In the genomic region with DNA sequence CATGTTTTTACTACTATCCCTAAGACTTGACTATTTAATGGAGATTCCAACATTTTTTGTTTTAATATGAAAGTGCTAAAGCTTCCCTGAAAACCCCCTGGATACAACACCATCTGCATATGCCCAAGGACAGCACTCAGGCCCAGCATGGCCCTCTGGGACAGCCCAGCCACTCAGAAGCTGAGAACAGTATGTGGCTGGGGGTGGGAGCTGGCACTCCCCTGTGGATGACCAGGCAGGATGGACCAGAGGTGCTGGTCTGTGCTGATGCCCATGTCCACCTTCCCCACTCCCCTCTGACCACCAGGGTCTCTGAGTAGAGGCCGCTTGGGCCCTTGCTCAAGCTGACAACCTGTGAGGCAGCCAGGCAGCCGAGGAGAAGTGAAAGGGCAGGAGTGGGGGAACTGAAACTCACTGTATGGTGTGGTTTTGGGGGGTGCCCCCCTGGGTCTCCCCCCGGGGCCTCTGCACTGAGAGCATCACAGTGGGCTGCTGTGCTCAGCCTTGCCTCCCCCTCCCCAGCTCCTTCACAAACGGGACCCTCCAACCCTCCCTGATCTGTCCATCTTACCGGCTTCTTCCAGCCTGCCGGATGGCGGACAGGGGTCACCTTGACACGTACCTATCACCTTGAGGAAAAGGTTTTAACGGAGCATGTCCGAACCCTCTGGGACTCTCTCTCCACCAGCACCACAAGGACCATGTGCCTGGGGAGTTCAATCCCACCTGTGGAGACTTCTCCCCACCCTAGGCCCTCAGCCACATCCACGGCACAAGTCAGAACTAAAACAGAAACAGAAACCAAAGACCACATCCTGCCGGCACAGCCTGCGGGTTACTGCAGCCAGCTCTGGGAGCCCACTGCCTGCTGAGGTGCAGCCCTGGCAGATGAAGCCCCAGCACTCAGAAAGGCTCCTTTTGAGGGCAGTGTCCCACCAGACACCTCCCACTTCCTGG, we compare ENCODE assay signal across 8 cellular contexts. TPM values are rescaled to one million over a fixed set of nuclear protein-coding genes. Genes with fewer than 3 reads are reported as not detected.
DNase-seq lines count a peak whose midpoint lies in the region; ATAC-seq, FAIRE-seq and TF ChIP-seq lines count a peak whose summit lies in the region.

A gene (minus strand): TSS at position 785 of the 957 bp plus-strand sequence. CDS start 14,798 bp downstream, outside the sequence.

- H3K9me3 ChIP-seq in OCI-LY1 (ENCODE audit: low read length) = no peaks in the 10 kb centered on the region

- H3K79me2 ChIP-seq in OCI-LY1 (ENCODE audit: insufficient read depth, low read length) (no peaks in the 10 kb centered on the region), mesendoderm (ENCODE audit: control insufficient read depth, insufficient read depth, low read length) (no peaks in the 10 kb centered on the region)

- H3K4me2 ChIP-seq in OCI-LY1 (ENCODE audit: low read length) (peak within 1 kb of the TSS; percentile 68), mesendoderm (ENCODE audit: low read length) (no peak within 1 kb of the TSS)

- H3K79me1 ChIP-seq in mesendoderm (ENCODE audit: low read length) = no peaks in the 10 kb centered on the region

- peak within 1 kb of the TSS; percentile 97 for H3K27ac Mint-ChIP-seq in activated T-helper 17 cell treated with anti-CD3 and anti-CD28 coated beads, Interleukin-2, amount 50 U/mL, for 72 hours
- peak within 1 kb of the TSS; percentile 96 to 99 (median 98) for H3K27ac Mint-ChIP-seq in immature natural killer cell

- H3K27ac ChIP-seq in OCI-LY1 (ENCODE audit: low read depth, low read length, poor library complexity, severe bottlenecking) (peak within 1 kb of the TSS; percentile 76), mesendoderm (ENCODE audit: low read depth, low read length) (no peak within 1 kb of the TSS)

- H2AK5ac ChIP-seq in mesendoderm (ENCODE audit: low read length) = no peak within 1 kb of the TSS

- TF ChIP-seq POLR2A in GM12892 (IDR thresholded peaks at IDR 0.05; ENCODE audit: low read depth, low read length) = no peak

- H4K5ac ChIP-seq in mesendoderm (ENCODE audit: low read length) = no peak within 1 kb of the TSS

- H3K36me3 Mint-ChIP-seq in activated T-helper 17 cell treated with anti-CD3 and anti-CD28 coated beads, Interleukin-2, amount 50 U/mL, for 72 hours (ENCODE audit: low read depth) = peaks cover 9% of the 10 kb centered on the region
- H3K36me3 Mint-ChIP-seq in immature natural killer cell = peaks cover 13 to 33% (median 26%) of the 10 kb centered on the region in 3 donors

- H3K27me3 ChIP-seq in OCI-LY1 (ENCODE audit: insufficient read depth, low read length) = no peaks in the 10 kb centered on the region
- no peaks in the 10 kb centered on the region for H3K27me3 ChIP-seq in mesendoderm (ENCODE audit: insufficient read depth, low read length, poor library complexity)

- no peaks in the 10 kb centered on the region for H3K27me3 Mint-ChIP-seq in activated T-helper 17 cell treated with anti-CD3 and anti-CD28 coated beads, Interleukin-2, amount 50 U/mL, for 72 hours
- H3K27me3 Mint-ChIP-seq in immature natural killer cell (ENCODE audit: low read depth in 3 of 3) = peaks cover 4 to 13% (median 7%) of the 10 kb centered on the region in 3 donors

- H3K36me3 ChIP-seq in OCI-LY1 (ENCODE audit: insufficient read depth, low read length) (peaks cover 6% of the 10 kb centered on the region; the same call in 1 of the 2 replicates), mesendoderm (ENCODE audit: control insufficient read depth, insufficient read depth, low read length) (no peaks in the 10 kb centered on the region)

- DNase-seq in GM12892 (ENCODE audit: insufficient read length) = peak; percentile 92
- peak; percentile 85 to 86 (median 86) for DNase-seq in immature natural killer cell
- peak; percentile 38 for DNase-seq in stimulated activated CD8-positive, alpha-beta memory T cell treated with anti-CD3 and anti-CD28 coated beads, Interleukin-15, amount 100 ng/mL, for 24 hours (ENCODE audit: low read depth)
- no peak for DNase-seq in NCI-H128 (lab: John Stamatoyannopoulos, UW; ENCODE audit: unreplicated experiment)
- no peak for DNase-seq in mesendoderm

- no peak within 1 kb of the TSS for H3K56ac ChIP-seq in mesendoderm (ENCODE audit: low read length)

- no peak within 1 kb of the TSS for H2BK120ac ChIP-seq in mesendoderm (ENCODE audit: low read depth, low read length)

- no peak for TF ChIP-seq CTCF in OCI-LY1 (IDR thresholded peaks at IDR 0.05; ENCODE audit: low read length)

- no CpG with 5 or more reads among the region's 13 CpGs for WGBS in mesendoderm (ENCODE audit: extremely low coverage, insufficient coverage, low lambda C conversion rate)

- H3K9me3 Mint-ChIP-seq in activated T-helper 17 cell treated with anti-CD3 and anti-CD28 coated beads, Interleukin-2, amount 50 U/mL, for 72 hours = no peaks in the 10 kb centered on the region
- H3K9me3 Mint-ChIP-seq in immature natural killer cell = peaks cover 2 to 8% (median 7%) of the 10 kb centered on the region in 6 donors

- FAIRE-seq in GM12892 (lab: Jason Lieb, UNC) = peak; percentile 98

- no peak within 1 kb of the TSS for H3K18ac ChIP-seq in mesendoderm (ENCODE audit: low read length)

- peak within 1 kb of the TSS; percentile 95 for H3K4me3 Mint-ChIP-seq in activated T-helper 17 cell treated with anti-CD3 and anti-CD28 coated beads, Interleukin-2, amount 50 U/mL, for 72 hours
- H3K4me3 Mint-ChIP-seq in immature natural killer cell = peak within 1 kb of the TSS; percentile 93 to 99 (median 98)

- no peak within 1 kb of the TSS for H3K23ac ChIP-seq in mesendoderm (ENCODE audit: low read length)

- no peak within 1 kb of the TSS for H3K4ac ChIP-seq in mesendoderm (ENCODE audit: low read depth, low read length)

- no peak within 1 kb of the TSS for H4K8ac ChIP-seq in mesendoderm (ENCODE audit: low read depth, low read length)

- peak; percentile 93 for ATAC-seq in HG02642 (IDR thresholded peaks at IDR 0.05; ENCODE audit: poor library complexity, unreplicated experiment)
- ATAC-seq in activated T-helper 17 cell treated with anti-CD3 and anti-CD28 coated beads, Interleukin-2, amount 50 U/mL, for 72 hours (replicated peaks) = peak; percentile 99

- H3K4me1 Mint-ChIP-seq in activated T-helper 17 cell treated with anti-CD3 and anti-CD28 coated beads, Interleukin-2, amount 50 U/mL, for 72 hours = peaks cover 21% of the 10 kb centered on the region
- H3K4me1 Mint-ChIP-seq in immature natural killer cell = peaks cover 64 to 88% of the 10 kb centered on the region in 2 donors

- H4K20me1 ChIP-seq in OCI-LY1 (ENCODE audit: insufficient read depth, low read length) = no peaks in the 10 kb centered on the region

- peak within 1 kb of the TSS; percentile 60 for H3K9ac ChIP-seq in OCI-LY1 (ENCODE audit: low read length)
- no peak within 1 kb of the TSS for H3K9ac ChIP-seq in mesendoderm (ENCODE audit: low read length)

- no peak within 1 kb of the TSS for H2AFZ ChIP-seq in OCI-LY1 (ENCODE audit: low read length)

- no peak within 1 kb of the TSS for H2BK5ac ChIP-seq in mesendoderm (ENCODE audit: low read length)

- no peak within 1 kb of the TSS for H2BK15ac ChIP-seq in mesendoderm (replicated peaks; ENCODE audit: low read depth)

- H3K4me1 ChIP-seq in OCI-LY1 (ENCODE audit: insufficient read depth, low read length, severe bottlenecking) = peaks cover 21% of the 10 kb centered on the region
- H3K4me1 ChIP-seq in mesendoderm (ENCODE audit: control insufficient read depth, low read depth, low read length) = peaks cover 7% of the 10 kb centered on the region

- no peaks in the 10 kb centered on the region for H3F3A ChIP-seq in OCI-LY1 (ENCODE audit: insufficient read depth, low read length)

- no peaks in the 10 kb centered on the region for H3K9me2 ChIP-seq in OCI-LY1 (ENCODE audit: low read depth, low read length)

- peak within 1 kb of the TSS; percentile 57 for H3K4me3 ChIP-seq in OCI-LY1 (ENCODE audit: low read depth, low read length, poor library complexity, severe bottlenecking)
- no peak within 1 kb of the TSS for H3K4me3 ChIP-seq in mesendoderm (ENCODE audit: low read length)

RNA-seq across cellular contexts. Expression of the gene that starts here (rescaled TPM):
- polyA plus RNA-seq in GM12892 (2012; ENCODE audit: missing spikeins) = 0.15 TPM
- under 1 TPM; 0.71 to 0.84 TPM for total RNA-seq in activated T-helper 17 cell treated with anti-CD3 and anti-CD28 coated beads, Interleukin-2, amount 50 U/mL, for 72 hours
- 10 to 100 TPM; 28.0 to 67.1 (median 35.8) TPM for polyA plus RNA-seq in immature natural killer cell
- 0.97 TPM for polyA plus RNA-seq in mesendoderm (2013, experiment 1 of 2)
- polyA plus RNA-seq in mesendoderm (2013, experiment 2 of 2) = 1.0 TPM

Comparison
In these comparisons a context has a peak if more than half of its experiments do, and no peak if none do; other contexts are left out.
1. Peak in ATAC-seq in activated T-helper 17 cell treated with anti-CD3 and anti-CD28 coated beads, Interleukin-2, amount 50 U/mL, for 72 hours; RNA of the gene not detected or under 1 TPM.
2. DNase-seq: peak in GM12892 (single experiment), immature natural killer cell (3 of 3) and stimulated activated CD8-positive, alpha-beta memory T cell treated with anti-CD3 and anti-CD28 coated beads, Interleukin-15, amount 100 ng/mL, for 24 hours (single experiment); none in NCI-H128 (single experiment) and mesendoderm (single experiment).